Comparison of ENCODE assay signal across 10 cellular contexts in genomic region chr15:67824900-67825879, GRCh38. TPM values are rescaled to one million over a fixed set of nuclear protein-coding genes. Genes with fewer than 3 reads are reported as not detected.
DNase-seq lines count a peak whose midpoint lies in the region; TF ChIP-seq lines count a peak whose summit lies in the region.
"Had no signal": no experiment of that assay in that cellular context is flagged by ENCODE, and none has a peak within 500 bp of the region (broad histone marks: within the 10 kb centered on the region; RNA-seq: fewer than 3 reads in every experiment).

SKOR1 (plus strand) TSS chr15:67825509; CDS start chr15:67825603, 94 bp downstream.

- peaks cover 36% of the 10 kb centered on the region for H3K27me3 ChIP-seq in SK-N-SH (ENCODE audit: insufficient read depth)
- peaks cover 90% of the 10 kb centered on the region for H3K27me3 ChIP-seq in fibroblast of lung (ENCODE audit: control insufficient read depth, insufficient read depth, low read length)
- peaks cover 72% of the 10 kb centered on the region for H3K27me3 ChIP-seq in rectal smooth muscle tissue (ENCODE audit: control insufficient read depth, insufficient read depth, low read length)
- peaks cover 100% of the 10 kb centered on the region for H3K27me3 ChIP-seq in transverse colon

- H3K36me3 ChIP-seq in SK-N-SH (replicated peaks in 1 of 2; ENCODE audit: control insufficient read depth in 1 of 2, insufficient read depth in 2 of 2, low read length in 1 of 2) = no peaks in the 10 kb centered on the region
- no peaks in the 10 kb centered on the region for H3K36me3 ChIP-seq in fibroblast of lung (ENCODE audit: control insufficient read depth, insufficient read depth, low read length)
- H3K36me3 ChIP-seq in rectal smooth muscle tissue (ENCODE audit: control insufficient read depth, insufficient read depth, low read length) = no peaks in the 10 kb centered on the region
- no peaks in the 10 kb centered on the region for H3K36me3 ChIP-seq in transverse colon

- H4K20me1 ChIP-seq in SK-N-SH (ENCODE audit: insufficient read depth) (no peaks in the 10 kb centered on the region), fibroblast of lung (ENCODE audit: control insufficient read depth, extremely low read depth, insufficient read depth, low read length) (no peaks in the 10 kb centered on the region)

- no peak within 1 kb of the TSS for H3K27ac ChIP-seq in SK-N-SH (ENCODE audit: low read depth in 2 of 2, low read length in 1 of 2)
- H3K27ac ChIP-seq in fibroblast of lung (ENCODE audit: insufficient read depth, low read length) = no peak within 1 kb of the TSS
- H3K27ac ChIP-seq in rectal smooth muscle tissue (ENCODE audit: low read depth, low read length) = no peak within 1 kb of the TSS
- H3K27ac ChIP-seq in transverse colon = no peak within 1 kb of the TSS
- H3K27ac ChIP-seq: 22Rv1, HL-60 had no signal

- TF ChIP-seq CTCF in SK-N-SH (IDR thresholded peaks at IDR 0.05) (no peak), fibroblast of lung (conservative IDR thresholded peaks at IDR 0.05 in 1 of 2, IDR thresholded peaks at IDR 0.05 in 1 of 2; ENCODE audit: low read depth in 1 of 2, low read length in 2 of 2) (no peak), transverse colon (IDR thresholded peaks at IDR 0.05) (no peak)

- CTCF ChIA-PET in SK-N-SH (lab: Yijun Ruan, JAX) = interaction anchor here (0.9 to 4.6 kb wide), 4 partner anchors 10 to 368 kb away, joined by 3 to 23 read pairs (median 10); no protein-coding TSS in a partner anchor

- POLR2A ChIA-PET in SK-N-SH (lab: Yijun Ruan, JAX) = interaction anchor here (1.3 kb wide), 1 partner anchor 12 kb away, joined by 4 read pairs; no protein-coding TSS in a partner anchor

- TF ChIP-seq POLR2A in transverse colon (IDR thresholded peaks at IDR 0.05) = no peak

- H3F3A ChIP-seq in SK-N-SH (replicated peaks; ENCODE audit: insufficient read depth) = no peaks in the 10 kb centered on the region

- DNase-seq in DMS 273 (lab: John Stamatoyannopoulos, UW; ENCODE audit: unreplicated experiment) = peak; percentile 58
- DNase-seq in DMS 273 treated with DMSO at 0.1 percent for 48 hours (lab: John Stamatoyannopoulos, UW) = no peak
- peak; percentile 65 for DNase-seq in SK-N-SH
- DNase-seq in fibroblast of lung (ENCODE audit: low read depth in 2 of 2) = peak; percentile 39 to 46
- no peak for DNase-seq in ureter (ENCODE audit: low spot score)
- DNase-seq in transverse colon = no peak
- DNase-seq in activated effector memory CD4-positive, alpha-beta T cell treated with Interleukin-2 at 50 U/mL for 16 hours = no peak

- TF ChIP-seq RAD21 in SK-N-SH (IDR thresholded peaks at IDR 0.05; ENCODE audit: low read length) = no peak

- peaks cover 0 to 22% of the 10 kb centered on the region in 2 experiments; a peak in 2 of 4 replicates for H3K4me1 ChIP-seq in SK-N-SH (ENCODE audit: control insufficient read depth in 1 of 2, insufficient read depth in 2 of 2, low read depth in 1 of 2, low read length in 1 of 2)
- H3K4me1 ChIP-seq in fibroblast of lung (ENCODE audit: control insufficient read depth, extremely low read depth, insufficient read depth, low read length) = no peaks in the 10 kb centered on the region
- H3K4me1 ChIP-seq in rectal smooth muscle tissue (ENCODE audit: control insufficient read depth, insufficient read depth, low read length) = no peaks in the 10 kb centered on the region
- peaks cover 15 to 88% (median 56%) of the 10 kb centered on the region in 4 donors for H3K4me1 ChIP-seq in transverse colon

- in situ Hi-C loops in transverse colon (cut with MboI; ENCODE audit: low pct_ligation_motif_present in 1 of 4, low pct_unique_long_range_greater_than_20kb in 1 of 4, low sequenced_read_pairs in 3 of 4) = loop anchor here in 2 of 4 donors (25.0 kb wide), 2 partner anchors 363 to 888 kb away; no protein-coding TSS in a partner anchor

- no peaks in the 10 kb centered on the region for H3K9me2 ChIP-seq in SK-N-SH

- peak within 1 kb of the TSS; percentile 90; the same call in 1 of the 2 replicates for H3K4me2 ChIP-seq in SK-N-SH
- peak within 1 kb of the TSS; percentile 35 for H3K4me2 ChIP-seq in fibroblast of lung (ENCODE audit: extremely low read depth, insufficient read depth, low read length)

- H2AFZ ChIP-seq in SK-N-SH (ENCODE audit: low read depth) = no peak within 1 kb of the TSS
- H2AFZ ChIP-seq in fibroblast of lung (ENCODE audit: low read length) = no peak within 1 kb of the TSS

- H3K9me3 ChIP-seq in SK-N-SH = no peaks in the 10 kb centered on the region
- no peaks in the 10 kb centered on the region for H3K9me3 ChIP-seq in fibroblast of lung (ENCODE audit: control insufficient read depth, insufficient read depth, low read depth, low read length)
- H3K9me3 ChIP-seq in transverse colon = no peaks in the 10 kb centered on the region

- H3K9ac ChIP-seq in SK-N-SH (no peak within 1 kb of the TSS), fibroblast of lung (ENCODE audit: insufficient read depth, low read length) (no peak within 1 kb of the TSS), rectal smooth muscle tissue (ENCODE audit: low read length) (no peak within 1 kb of the TSS)

- 35% methylated on average over 58 of the region's 60 CpGs for WGBS in SK-N-SH (ENCODE audit: low lambda C conversion rate)
- WGBS in transverse colon (ENCODE audit: low coverage in 1 of 2), 2 donors = 8% methylated on average over 50 of the region's 60 CpGs; no CpG with 5 or more reads in 1 of the 2 donors

- TF ChIP-seq EP300 in SK-N-SH (IDR thresholded peaks at IDR 0.05; ENCODE audit: borderline replicate concordance in 1 of 2, low read depth in 1 of 2, low read length in 1 of 2) = no peak
- TF ChIP-seq EP300 in transverse colon (IDR thresholded peaks at IDR 0.05; ENCODE audit: low read depth) = no peak

- intact Hi-C loops in transverse colon (cut with DNase I; ENCODE audit: low total_unique reads) = no loop called here

- H3K4me3 ChIP-seq in SK-N-SH (ENCODE audit: low read depth in 2 of 2, low read length in 1 of 2) (no peak within 1 kb of the TSS; a peak in 1 of 4 replicates), fibroblast of lung (replicated peaks in 1 of 4; ENCODE audit: control extremely low read depth in 1 of 4, insufficient read depth in 1 of 4, low read depth in 3 of 4, low read length in 4 of 4) (peak within 1 kb of the TSS in 1 of 4 experiments; percentile 30), rectal smooth muscle tissue (ENCODE audit: low read length) (peak within 1 kb of the TSS; percentile 36), transverse colon (peak within 1 kb of the TSS in 1 of 4 donors; percentile 25)

- no peaks in the 10 kb centered on the region for H3K79me2 ChIP-seq in SK-N-SH (ENCODE audit: insufficient read depth)
- H3K79me2 ChIP-seq in fibroblast of lung (ENCODE audit: control insufficient read depth, insufficient read depth, low read length) = no peaks in the 10 kb centered on the region

TF ChIP-seq in SK-N-SH, 30 proteins besides CTCF, POLR2A, EP300 and RAD21:
- TF ChIP-seq YY1 (IDR thresholded peaks at IDR 0.05; ENCODE audit: low read depth) (no peak), REST (IDR thresholded peaks at IDR 0.05; ENCODE audit: low read depth, low read length) (peak; percentile 91), SMC3 (IDR thresholded peaks at IDR 0.05; ENCODE audit: low read depth, low read length) (no peak), POLR2AphosphoS5 (IDR thresholded peaks at IDR 0.05; ENCODE audit: low read depth, low read length) (no peak)
- TF ChIP-seq, protein P1, sequence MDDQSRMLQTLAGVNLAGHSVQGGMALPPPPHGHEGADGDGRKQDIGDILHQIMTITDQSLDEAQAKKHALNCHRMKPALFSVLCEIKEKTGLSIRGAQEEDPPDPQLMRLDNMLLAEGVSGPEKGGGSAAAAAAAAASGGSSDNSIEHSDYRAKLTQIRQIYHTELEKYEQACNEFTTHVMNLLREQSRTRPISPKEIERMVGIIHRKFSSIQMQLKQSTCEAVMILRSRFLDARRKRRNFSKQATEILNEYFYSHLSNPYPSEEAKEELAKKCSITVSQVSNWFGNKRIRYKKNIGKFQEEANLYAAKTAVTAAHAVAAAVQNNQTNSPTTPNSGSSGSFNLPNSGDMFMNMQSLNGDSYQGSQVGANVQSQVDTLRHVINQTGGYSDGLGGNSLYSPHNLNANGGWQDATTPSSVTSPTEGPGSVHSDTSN (IDR thresholded peaks at IDR 0.05) = no peak

RNA-seq across cellular contexts. Expression of gene SKOR1, which starts in this region (rescaled TPM):
- polyA plus RNA-seq in SK-N-SH (2012; rRNA removed) (0.18 and 0.26 TPM in 2 replicates), fibroblast of lung (0.01 and 0.02 TPM in 2 replicates)
- polyA plus RNA-seq in SK-N-SH (2012; cell fraction: cytosol; rRNA removed) = 0.09 TPM in 2 replicates
- polyA plus RNA-seq in SK-N-SH (2012; cell fraction: nucleus; rRNA removed) = 1.3 and 2.3 TPM in 2 replicates
- total RNA-seq in fibroblast of lung (under 0.01 and 0.17 TPM in 2 replicates), ureter (0.60 TPM), transverse colon (under 1 TPM in 2 of 4 donors, not detected in 2; 0.27 to 0.79 TPM)
- 0.03 and 0.05 TPM in 2 replicates for polyA plus RNA-seq in fibroblast of lung (2012)
- polyA minus RNA-seq in fibroblast of lung (ENCODE audit: low replicate concordance) = 0.96 TPM in 1 of 2 replicates, not detected in the other

Comparison
In these comparisons a context has a peak if more than half of its experiments do, and no peak if none do; other contexts are left out.
1. DNase-seq: peak in DMS 273 (single experiment) and SK-N-SH (single experiment); none in DMS 273 treated with DMSO at 0.1 percent for 48 hours (single experiment), ureter (single experiment), transverse colon (single experiment) and activated effector memory CD4-positive, alpha-beta T cell treated with Interleukin-2 at 50 U/mL for 16 hours (single experiment).
2. Peak in DNase-seq and H3K4me2 ChIP-seq in fibroblast of lung; RNA of the gene not detected or under 1 TPM.